ENCODE assay signal across 12 cellular contexts in genomic region chr21:38679531-38679930, GRCh38.
DNase-seq lines count a peak whose midpoint lies in the region; ATAC-seq, FAIRE-seq and TF ChIP-seq lines count a peak whose summit lies in the region.
"Had no signal": no experiment of that assay in that cellular context is flagged by ENCODE, and none has a peak within 500 bp of the region (broad histone marks: within the 10 kb centered on the region; RNA-seq: fewer than 3 reads in every experiment).

No MANE protein-coding gene starts in this region.

- FAIRE-seq in HTR-8/SVneo (lab: Jason Lieb, UNC), result no peak
- FAIRE-seq in D721Med (lab: Jason Lieb, UNC), result no peak

- H3K27ac ChIP-seq in heart left ventricle, result peak overlapping the region in 2 of 12 donors; percentile 21 to 31
- H3K27ac ChIP-seq in right atrium auricular region, result no peak overlapping the region
- H3K27ac ChIP-seq: esophagus muscularis mucosa had no signal

- intact Hi-C loops in heart left ventricle (cut with DNase I), result no loop called here

- peaks cover 0 to 19% (median 7%) of the 10 kb centered on the region in 12 donors for H3K4me1 ChIP-seq in heart left ventricle
- H3K4me1 ChIP-seq in right atrium auricular region, result peaks cover 0 to 15% of the 10 kb centered on the region in 2 donors

- no peaks in the 10 kb centered on the region for H3K36me3 ChIP-seq in heart left ventricle
- no peaks in the 10 kb centered on the region for H3K36me3 ChIP-seq in right atrium auricular region
- H3K36me3 ChIP-seq: esophagus muscularis mucosa had no signal

- peaks cover 0 to 57% (median 0%) of the 10 kb centered on the region in 9 donors for H3K27me3 ChIP-seq in heart left ventricle
- no peaks in the 10 kb centered on the region for H3K27me3 ChIP-seq in right atrium auricular region

- H3K4me3 ChIP-seq in heart left ventricle (no peak overlapping the region), right atrium auricular region (no peak overlapping the region), choroid plexus epithelial cell (ENCODE audit: low read depth, low read length) (no peak overlapping the region)
- H3K4me3 ChIP-seq: esophagus muscularis mucosa had no signal

- WGBS in heart left ventricle, 4 donors, result 37 to 53% (median 43%) methylated on average over 4 of the region's 4 CpGs

- H3K9me3 ChIP-seq in heart left ventricle, result no peaks in the 10 kb centered on the region
- H3K9me3 ChIP-seq in right atrium auricular region, result no peaks in the 10 kb centered on the region
- H3K9me3 ChIP-seq: esophagus muscularis mucosa had no signal

- TF ChIP-seq POLR2A in heart left ventricle (IDR thresholded peaks at IDR 0.05), result no peak

- no peak for TF ChIP-seq CTCF in heart left ventricle (IDR thresholded peaks at IDR 0.05)
- TF ChIP-seq CTCF in right atrium auricular region (IDR thresholded peaks at IDR 0.05), result no peak
- no peak for TF ChIP-seq CTCF in choroid plexus epithelial cell (conservative IDR thresholded peaks at IDR 0.05; ENCODE audit: low read depth, low read length)
- TF ChIP-seq CTCF in D721Med (IDR thresholded peaks at IDR 0.05; ENCODE audit: insufficient read depth, missing control alignments), result no peak

- no peak for DNase-seq in heart left ventricle
- no peak for DNase-seq in right atrium auricular region (ENCODE audit: low spot score)
- DNase-seq in HTR-8/SVneo (ENCODE audit: insufficient read length, low spot score), result peak; percentile 54
- peak; percentile 80 for DNase-seq in choroid plexus epithelial cell (ENCODE audit: low read depth)
- peak; percentile 57 for DNase-seq in stromal cell of bone marrow (ENCODE audit: low read depth)
- no peak for DNase-seq in stimulated activated CD8-positive, alpha-beta memory T cell treated with anti-CD3 and anti-CD28 coated beads, Interleukin-4, amount 100 ng/mL, for 48 hours
- DNase-seq in NCI-H510A (lab: John Stamatoyannopoulos, UW), result no peak
- DNase-seq in D721Med (ENCODE audit: insufficient read length, low spot score), result no peak
- DNase-seq: activated naive CD4-positive, alpha-beta T cell; NCI-H1694 treated with DMSO at 0.1 percent for 48 hours; T-helper 2 cell had no signal

- peak in 3 of 4 donors; percentile 64 to 86 (median 84) for ATAC-seq in heart left ventricle

Comparison
In these comparisons a context has a peak if more than half of its experiments do, and no peak if none do; other contexts are left out.
1. DNase-seq: peak in HTR-8/SVneo (single experiment), choroid plexus epithelial cell (single experiment) and stromal cell of bone marrow (single experiment); none in heart left ventricle (0 of 5), right atrium auricular region (single experiment), stimulated activated CD8-positive, alpha-beta memory T cell treated with anti-CD3 and anti-CD28 coated beads, Interleukin-4, amount 100 ng/mL, for 48 hours (single experiment), NCI-H510A (single experiment) and D721Med (single experiment).